ENCODE assay signal across 9 cellular contexts in the genomic region with DNA sequence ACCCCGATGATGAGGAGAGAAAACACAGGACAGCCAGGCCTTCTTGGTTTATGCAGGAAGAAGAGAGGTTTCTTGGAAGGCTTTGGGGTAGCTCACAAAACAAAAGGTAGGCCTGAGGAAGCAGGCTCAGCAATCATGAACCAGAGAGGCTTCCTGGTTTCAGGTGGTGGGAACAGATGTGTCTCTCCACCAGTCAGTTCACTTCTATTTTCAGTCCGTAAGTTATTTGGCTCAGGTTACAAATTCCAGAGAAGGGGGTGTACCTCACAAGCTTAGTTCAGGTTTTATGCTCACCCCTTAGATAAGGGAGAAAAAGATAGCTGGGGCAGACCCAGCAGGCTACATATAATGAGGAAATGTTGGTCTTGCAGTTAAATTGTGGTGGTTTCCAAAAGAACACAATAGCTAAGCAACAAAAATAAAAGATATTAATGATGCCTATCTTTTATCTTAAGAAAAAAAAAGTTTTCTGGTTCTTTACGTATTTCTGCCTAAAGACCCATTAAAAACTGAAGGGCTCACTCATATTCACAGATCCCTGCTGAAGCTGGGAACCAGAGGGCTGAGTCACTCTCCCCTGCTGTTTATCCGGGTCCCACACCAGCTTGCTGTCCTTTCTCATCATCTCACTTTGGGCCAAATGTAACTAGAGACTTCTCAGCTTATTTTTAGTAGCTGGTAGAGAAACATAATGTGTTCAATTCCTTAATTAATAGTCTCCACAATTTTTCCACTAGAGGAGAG.
DNase-seq lines count a peak whose midpoint lies in the region; ATAC-seq and TF ChIP-seq lines count a peak whose summit lies in the region.
"Had no signal": no experiment of that assay in that cellular context is flagged by ENCODE, and none has a peak within 500 bp of the region (broad histone marks: within the 10 kb centered on the region; RNA-seq: fewer than 3 reads in every experiment).

No MANE protein-coding gene starts in this region.

- peaks cover 18% of the 10 kb centered on the region for H3K36me3 Mint-ChIP-seq in T-helper 2 cell treated with Interferon-gamma antibody and Interleukin-4, amounts not matched to agents 5 μg/mL and 100 μg/mL, for 36 hours (ENCODE audit: low read depth)

- H3K4me3 Mint-ChIP-seq in T-helper 2 cell treated with Interferon-gamma antibody and Interleukin-4, amounts not matched to agents 5 μg/mL and 100 μg/mL, for 36 hours: no peak overlapping the region
- H3K4me3 Mint-ChIP-seq: natural killer cell treated with Interleukin-12 subunit alpha and Interleukin-12 subunit beta and Interleukin-15 and Interleukin-18, amount 100 ng/mL, for 72 hours had no signal

- CTCF ChIA-PET in HEK293T (lab: Yijun Ruan, JAX): interaction anchor here (0.7 kb wide), 1 partner anchor 166 kb away, joined by 3 read pairs; no protein-coding TSS in a partner anchor

- ATAC-seq in HG03135 (IDR thresholded peaks at IDR 0.05; ENCODE audit: unreplicated experiment): no peak
- ATAC-seq: natural killer cell treated with Interleukin-12 subunit alpha and Interleukin-12 subunit beta and Interleukin-15 and Interleukin-18, amount 100 ng/mL, for 72 hours had no signal

- H3K27ac Mint-ChIP-seq in T-helper 2 cell treated with Interferon-gamma antibody and Interleukin-4, amounts not matched to agents 5 μg/mL and 100 μg/mL, for 36 hours: no peak overlapping the region
- H3K27ac Mint-ChIP-seq: natural killer cell treated with Interleukin-12 subunit alpha and Interleukin-12 subunit beta and Interleukin-15 and Interleukin-18, amount 100 ng/mL, for 72 hours had no signal

- DNase-seq in A172 (ENCODE audit: low spot score) (peak; percentile 72), HEK293T (ENCODE audit: extremely low spot score) (peak; percentile 43), astrocyte of the hippocampus (ENCODE audit: low read depth, low spot score) (peak; percentile 78), iPS-NIHi11 (ENCODE audit: low spot score) (peak; percentile 32), NCI-H1694 (lab: John Stamatoyannopoulos, UW) (no peak)
- DNase-seq in activated T-cell treated with anti-CD3 and anti-CD28 coated beads, Interleukin-2, amount 50 U/mL, for 1 hour: no peak
- DNase-seq in T-helper 2 cell treated with Interferon-gamma antibody and Interleukin-4, amounts not matched to agents 5 μg/mL and 100 μg/mL, for 36 hours (ENCODE audit: low spot score): no peak

- H3K4me1 Mint-ChIP-seq in T-helper 2 cell treated with Interferon-gamma antibody and Interleukin-4, amounts not matched to agents 5 μg/mL and 100 μg/mL, for 36 hours (ENCODE audit: low read depth): peaks cover 23% of the 10 kb centered on the region

- POLR2A ChIA-PET in HEK293T (lab: Yijun Ruan, JAX): interaction anchor here (0.9 kb wide), 1 partner anchor 173 kb away, joined by 3 read pairs; no protein-coding TSS in a partner anchor

- H3K27me3 Mint-ChIP-seq in T-helper 2 cell treated with Interferon-gamma antibody and Interleukin-4, amounts not matched to agents 5 μg/mL and 100 μg/mL, for 36 hours (ENCODE audit: low read depth): no peaks in the 10 kb centered on the region
- H3K27me3 Mint-ChIP-seq: natural killer cell treated with Interleukin-12 subunit alpha and Interleukin-12 subunit beta and Interleukin-15 and Interleukin-18, amount 100 ng/mL, for 72 hours had no signal

- peaks cover 7% of the 10 kb centered on the region for H3K9me3 Mint-ChIP-seq in T-helper 2 cell treated with Interferon-gamma antibody and Interleukin-4, amounts not matched to agents 5 μg/mL and 100 μg/mL, for 36 hours

TF ChIP-seq in HEK293T, 16 proteins besides CTCF, POLR2A, EP300 and RAD21:
- TF ChIP-seq ARNT (IDR thresholded peaks at IDR 0.05) (no peak), CTBP1 (IDR thresholded peaks at IDR 0.05; ENCODE audit: borderline replicate concordance) (no peak), FOXM1 (IDR thresholded peaks at IDR 0.05; ENCODE audit: borderline replicate concordance) (no peak), SP1 (IDR thresholded peaks at IDR 0.05) (no peak), HDGF (IDR thresholded peaks at IDR 0.05; ENCODE audit: borderline replicate concordance) (no peak), FOXA1 (IDR thresholded peaks at IDR 0.05) (no peak), SUZ12 (IDR thresholded peaks at IDR 0.05) (no peak), FOXK2 (IDR thresholded peaks at IDR 0.05) (no peak), TARDBP (IDR thresholded peaks at IDR 0.05) (no peak), LEF1 (IDR thresholded peaks at IDR 0.05; ENCODE audit: borderline replicate concordance) (no peak), ZNF384 (IDR thresholded peaks at IDR 0.05) (no peak)

Comparison
In these comparisons a context has a peak if more than half of its experiments do, and no peak if none do; other contexts are left out.
1. DNase-seq: peak in A172 (single experiment), HEK293T (single experiment), astrocyte of the hippocampus (single experiment) and iPS-NIHi11 (single experiment); none in activated T-cell treated with anti-CD3 and anti-CD28 coated beads, Interleukin-2, amount 50 U/mL, for 1 hour (single experiment), NCI-H1694 (single experiment) and T-helper 2 cell treated with Interferon-gamma antibody and Interleukin-4, amounts not matched to agents 5 μg/mL and 100 μg/mL, for 36 hours (single experiment).